In genomic region chr11:68659158-68659921, GRCh38 we compare ENCODE assay signal across 9 cellular contexts.
DNase-seq lines count a peak whose midpoint lies in the region; ATAC-seq and TF ChIP-seq lines count a peak whose summit lies in the region.
"Had no signal": no experiment of that assay in that cellular context is flagged by ENCODE, and none has a peak within 500 bp of the region (broad histone marks: within the 10 kb centered on the region; RNA-seq: fewer than 3 reads in every experiment).

No MANE protein-coding gene starts in this region.

- in situ Hi-C loops in astrocyte of the cerebellum (cut with HindIII; ENCODE audit: low sequenced_read_pairs) = no loop called here

- DNase-seq in AG08395 (ENCODE audit: low spot score) = peak; percentile 97
- peak; percentile 60 to 97 (median 84) for DNase-seq in NCI-H1417 (lab: John Stamatoyannopoulos, UW)
- DNase-seq in astrocyte of the cerebellum (ENCODE audit: low read depth) = peak; percentile 98
- DNase-seq in kidney glomerular epithelial cell (lab: John Stamatoyannopoulos, UW) = peak; percentile 75
- DNase-seq in stimulated activated naive CD4-positive, alpha-beta T cell treated with Interleukin-2 at 50 U/mL for 16 hours (lab: John Stamatoyannopoulos, UW) = no peak
- DNase-seq in stimulated activated CD4-positive, alpha-beta T cell treated with anti-CD3 and anti-CD28 coated beads, Interleukin-2, amount 100 ng/mL, for 48 hours = no peak
- DNase-seq: DND-41 had no signal

- H3K4me3 ChIP-seq in astrocyte of the cerebellum (ENCODE audit: low read depth, low read length) = no peak overlapping the region

- ATAC-seq in HG03460 (IDR thresholded peaks at IDR 0.05; ENCODE audit: unreplicated experiment) (no peak), GM18868 (IDR thresholded peaks at IDR 0.05; ENCODE audit: unreplicated experiment) (no peak)

- TF ChIP-seq CTCF in astrocyte of the cerebellum (IDR thresholded peaks at IDR 0.05; ENCODE audit: low read depth, low read length, missing control alignments) = no peak

Comparison
In these comparisons a context has a peak if more than half of its experiments do, and no peak if none do; other contexts are left out.
1. DNase-seq: peak in AG08395 (single experiment), NCI-H1417 (3 of 3), astrocyte of the cerebellum (single experiment) and kidney glomerular epithelial cell (single experiment); none in stimulated activated naive CD4-positive, alpha-beta T cell treated with Interleukin-2 at 50 U/mL for 16 hours (single experiment) and stimulated activated CD4-positive, alpha-beta T cell treated with anti-CD3 and anti-CD28 coated beads, Interleukin-2, amount 100 ng/mL, for 48 hours (0 of 2).